9 cellular contexts compared by ENCODE assay signal in genomic region chr11:19441752-19442553, GRCh38.
DNase-seq lines count a peak whose midpoint lies in the region; ATAC-seq and TF ChIP-seq lines count a peak whose summit lies in the region.
"Had no signal": no experiment of that assay in that cellular context is flagged by ENCODE, and none has a peak within 500 bp of the region (broad histone marks: within the 10 kb centered on the region; RNA-seq: fewer than 3 reads in every experiment).

No MANE protein-coding gene starts in this region.

- peak overlapping the region; percentile 54 for H3K9ac ChIP-seq in PC-3 (ENCODE audit: low read length)
- no peak overlapping the region for H3K9ac ChIP-seq in duodenal mucosa (ENCODE audit: low read depth in 1 of 2, low read length in 2 of 2)
- no peak overlapping the region for H3K9ac ChIP-seq in Karpas-422 (ENCODE audit: low read length)

- intact Hi-C loops in PC-3 (cut with micrococcal nuclease), result loop anchor here (2.0 kb wide), 2 partner anchors 43 to 67 kb away; no protein-coding TSS in a partner anchor

- no peaks in the 10 kb centered on the region for H3F3A ChIP-seq in PC-3 (ENCODE audit: low read length, unreplicated experiment)

- in situ Hi-C loops in ACHN (cut with HindIII; ENCODE audit: low pct_ligation_motif_present, low pct_unique_long_range_greater_than_20kb, low sequenced_read_pairs), result no loop called here

- peak overlapping the region; percentile 88 for H3K27ac ChIP-seq in PC-3 (ENCODE audit: low read length)
- peak overlapping the region; percentile 48 for H3K27ac ChIP-seq in duodenal mucosa (ENCODE audit: low read depth, low read length)
- H3K27ac ChIP-seq in Karpas-422 (ENCODE audit: low read length), result no peak overlapping the region
- H3K27ac ChIP-seq: HL-60 had no signal

- CTCF ChIA-PET in PC-3 (lab: Charles Lee), result interaction anchor here (0.5 kb wide), 1 partner anchor 44 kb away, joined by 3 read pairs; no protein-coding TSS in a partner anchor

- ATAC-seq in GM18868 (IDR thresholded peaks at IDR 0.05; ENCODE audit: unreplicated experiment) (peak; percentile 96), HG02981 (IDR thresholded peaks at IDR 0.05; ENCODE audit: unreplicated experiment) (peak; percentile 94), PC-3 (peak; percentile 86)

- H3K4me1 ChIP-seq in PC-3 (ENCODE audit: insufficient read depth, low read length), result peaks cover 45% of the 10 kb centered on the region
- peaks cover 18 to 25% of the 10 kb centered on the region in 2 donors for H3K4me1 ChIP-seq in duodenal mucosa (ENCODE audit: control insufficient read depth in 1 of 2, insufficient read depth in 2 of 2, low read length in 2 of 2)
- peaks cover 8% of the 10 kb centered on the region for H3K4me1 ChIP-seq in Karpas-422 (ENCODE audit: low read length)

- H3K36me3 ChIP-seq in PC-3 (ENCODE audit: low read depth, low read length) (no peaks in the 10 kb centered on the region), duodenal mucosa (ENCODE audit: control insufficient read depth in 1 of 2, insufficient read depth in 2 of 2, low read length in 2 of 2) (no peaks in the 10 kb centered on the region), Karpas-422 (ENCODE audit: insufficient read depth, low read length) (no peaks in the 10 kb centered on the region)

- H4K20me1 ChIP-seq in PC-3 (ENCODE audit: low read length), result no peaks in the 10 kb centered on the region
- no peaks in the 10 kb centered on the region for H4K20me1 ChIP-seq in Karpas-422 (ENCODE audit: insufficient read depth, low read depth, low read length)

- H3K9me2 ChIP-seq in PC-3 (replicated peaks; ENCODE audit: low read length) (no peaks in the 10 kb centered on the region), Karpas-422 (replicated peaks; ENCODE audit: insufficient read depth, low read length) (no peaks in the 10 kb centered on the region)

- peak overlapping the region; percentile 67 for H3K4me2 ChIP-seq in PC-3 (ENCODE audit: low read length)
- no peak overlapping the region for H3K4me2 ChIP-seq in Karpas-422 (ENCODE audit: low read depth, low read length, poor library complexity, severe bottlenecking)

- H3K79me2 ChIP-seq in PC-3 (ENCODE audit: low read length) (no peaks in the 10 kb centered on the region), Karpas-422 (ENCODE audit: low read length) (no peaks in the 10 kb centered on the region)

- H3K9me3 ChIP-seq in PC-3 (ENCODE audit: low read length) (no peaks in the 10 kb centered on the region), duodenal mucosa (ENCODE audit: control insufficient read depth in 1 of 2, low read length in 2 of 2) (no peaks in the 10 kb centered on the region), Karpas-422 (ENCODE audit: low read length) (no peaks in the 10 kb centered on the region)

- no peak for TF ChIP-seq CTCF in PC-3 (conservative IDR thresholded peaks at IDR 0.05; ENCODE audit: low read depth, low read length)

- H3K4me3 ChIP-seq in PC-3 (ENCODE audit: low read length) (peak overlapping the region; percentile 6; the same call in 1 of the 2 replicates), duodenal mucosa (ENCODE audit: low read depth in 1 of 2, low read length in 2 of 2) (peak overlapping the region in 1 of 2 donors; percentile 36), Karpas-422 (ENCODE audit: low read length) (no peak overlapping the region)

- DNase-seq in ACHN (peak; percentile 90), PC-3 (peak; percentile 95), putamen (ENCODE audit: low spot score) (peak; percentile 71), Karpas-422 (no peak), medulla oblongata (ENCODE audit: extremely low spot score) (no peak)

- H3K27me3 ChIP-seq in PC-3 (ENCODE audit: low read length) (no peaks in the 10 kb centered on the region), duodenal mucosa (ENCODE audit: control insufficient read depth in 1 of 2, insufficient read depth in 2 of 2, low read length in 2 of 2) (no peaks in the 10 kb centered on the region), Karpas-422 (ENCODE audit: low read length) (no peaks in the 10 kb centered on the region)

- H2AFZ ChIP-seq in PC-3 (ENCODE audit: low read length) (peak overlapping the region; percentile 46; the same call in 1 of the 2 replicates), Karpas-422 (ENCODE audit: low read length) (no peak overlapping the region)

- POLR2A ChIA-PET in PC-3 (lab: Charles Lee; ENCODE audit: unreplicated experiment), result no interaction called here

- BruUV-seq in PC-3 (replicated peaks; lab: Mats Ljungman, UMichigan), result no TSS peak

Comparison
In these comparisons a context has a peak if more than half of its experiments do, and no peak if none do; other contexts are left out.
1. DNase-seq: peak in ACHN (single experiment), PC-3 (single experiment) and putamen (single experiment); none in Karpas-422 (single experiment) and medulla oblongata (single experiment).
2. Peak in every context shown above with its lines, with median percentiles within 50 percentile points of each other: ATAC-seq.